Comparison of ENCODE assay signal across 16 cellular contexts in genomic region chr5:147406636-147407035, GRCh38.
DNase-seq lines count a peak whose midpoint lies in the region; TF ChIP-seq lines count a peak whose summit lies in the region.
"Had no signal": no experiment of that assay in that cellular context is flagged by ENCODE, and none has a peak within 500 bp of the region (broad histone marks: within the 10 kb centered on the region; RNA-seq: fewer than 3 reads in every experiment).

No MANE protein-coding gene starts in this region.

- no peak overlapping the region for H3K4me2 ChIP-seq in Karpas-422 (ENCODE audit: low read depth, low read length, poor library complexity, severe bottlenecking)
- H3K4me2 ChIP-seq: neural progenitor cell had no signal

- H3K36me3 ChIP-seq in HUES48 (ENCODE audit: control insufficient read depth, insufficient read depth, low read length): peaks cover 97% of the 10 kb centered on the region
- peaks cover 24 to 48% of the 10 kb centered on the region in 2 donors for H3K36me3 ChIP-seq in muscle layer of duodenum (ENCODE audit: control insufficient read depth in 1 of 2, insufficient read depth in 2 of 2, low read length in 2 of 2)
- H3K36me3 ChIP-seq in tibial artery: peaks cover 5 to 15% (median 11%) of the 10 kb centered on the region in 3 donors
- H3K36me3 ChIP-seq in Karpas-422 (ENCODE audit: insufficient read depth, low read length): no peaks in the 10 kb centered on the region

- TF ChIP-seq CTCF in tibial artery (IDR thresholded peaks at IDR 0.05): no peak

- no peak for DNase-seq in caudate nucleus (lab: John Stamatoyannopoulos, UW)
- DNase-seq in tibial artery: no peak
- DNase-seq in Karpas-422: no peak
- DNase-seq in NCI-H2081 treated with DMSO at 0.1 percent for 48 hours (lab: John Stamatoyannopoulos, UW): no peak
- no peak for DNase-seq in EL
- DNase-seq: activated CD4-positive, alpha-beta T cell treated with anti-CD3 and anti-CD28 coated beads for 4 hours; dorsolateral prefrontal cortex; NCI-H1105 treated with DMSO at 0.1 percent for 48 hours; NCI-H2171 treated with DMSO at 0.1 percent for 48 hours; NCI-H774; stimulated activated CD4-positive, alpha-beta T cell treated with anti-CD3 and anti-CD28 coated beads, Interleukin-4, amount 100 ng/mL, for 1 hour had no signal

- H3K9ac ChIP-seq in HUES48 (ENCODE audit: low read depth, low read length) (no peak overlapping the region), Karpas-422 (ENCODE audit: low read length) (no peak overlapping the region)
- H3K9ac ChIP-seq: neural progenitor cell had no signal

- no peak overlapping the region for H2AFZ ChIP-seq in Karpas-422 (ENCODE audit: low read length)
- H2AFZ ChIP-seq: neural progenitor cell had no signal

- no peaks in the 10 kb centered on the region for H3K9me3 ChIP-seq in HUES48 (ENCODE audit: control insufficient read depth, insufficient read depth, low read length)
- no peaks in the 10 kb centered on the region for H3K9me3 ChIP-seq in muscle layer of duodenum (ENCODE audit: control insufficient read depth in 1 of 2, low read length in 2 of 2)
- no peaks in the 10 kb centered on the region for H3K9me3 ChIP-seq in tibial artery
- no peaks in the 10 kb centered on the region for H3K9me3 ChIP-seq in Karpas-422 (ENCODE audit: low read length)

- intact Hi-C loops in tibial artery (cut with DNase I; ENCODE audit: low total_unique reads): no loop called here

- H4K20me1 ChIP-seq in Karpas-422 (ENCODE audit: insufficient read depth, low read depth, low read length): no peaks in the 10 kb centered on the region

- no peaks in the 10 kb centered on the region for H3K79me2 ChIP-seq in Karpas-422 (ENCODE audit: low read length)

- no peaks in the 10 kb centered on the region for H3K9me2 ChIP-seq in Karpas-422 (replicated peaks; ENCODE audit: insufficient read depth, low read length)

- H3K4me1 ChIP-seq in HUES48 (ENCODE audit: control insufficient read depth, insufficient read depth, low read length) (no peaks in the 10 kb centered on the region), muscle layer of duodenum (ENCODE audit: control insufficient read depth in 1 of 2, insufficient read depth in 2 of 2, low read length in 2 of 2) (peaks cover 15 to 37% of the 10 kb centered on the region in 2 donors), tibial artery (peaks cover 5 to 92% (median 58%) of the 10 kb centered on the region in 4 donors), Karpas-422 (ENCODE audit: low read length) (no peaks in the 10 kb centered on the region)

- H3K27me3 ChIP-seq in HUES48 (ENCODE audit: control insufficient read depth, insufficient read depth, low read length) (no peaks in the 10 kb centered on the region), muscle layer of duodenum (ENCODE audit: low read depth, low read length) (no peaks in the 10 kb centered on the region), tibial artery (no peaks in the 10 kb centered on the region), Karpas-422 (ENCODE audit: low read length) (no peaks in the 10 kb centered on the region)
- H3K27me3 ChIP-seq: neural progenitor cell had no signal

- H3K27ac ChIP-seq in HUES48 (ENCODE audit: low read depth, low read length) (peak overlapping the region; percentile 21), caudate nucleus (ENCODE audit: low read depth, low read length) (peak overlapping the region; percentile 19), muscle layer of duodenum (ENCODE audit: low read length) (peak overlapping the region; percentile 62), tibial artery (peak overlapping the region; percentile 96 to 98), Karpas-422 (ENCODE audit: low read length) (no peak overlapping the region)
- H3K27ac ChIP-seq: C4-2B had no signal

- H3K4me3 ChIP-seq in HUES48 (ENCODE audit: low read depth, low read length) (no peak overlapping the region), muscle layer of duodenum (ENCODE audit: low read depth in 1 of 2, low read length in 2 of 2) (no peak overlapping the region), tibial artery (no peak overlapping the region), Karpas-422 (ENCODE audit: low read length) (no peak overlapping the region)
- H3K4me3 ChIP-seq: dorsolateral prefrontal cortex, K562, neural progenitor cell had no signal
